In genomic region chr17:29707212-29707571, GRCh38 we compare ENCODE assay signal across 11 cellular contexts.
DNase-seq lines count a peak whose midpoint lies in the region; ATAC-seq and TF ChIP-seq lines count a peak whose summit lies in the region.
"Had no signal": no experiment of that assay in that cellular context is flagged by ENCODE, and none has a peak within 500 bp of the region (broad histone marks: within the 10 kb centered on the region; RNA-seq: fewer than 3 reads in every experiment).

No MANE protein-coding gene starts in this region.

- ATAC-seq in GM18511 (IDR thresholded peaks at IDR 0.05; ENCODE audit: unreplicated experiment) (peak; percentile 7), activated B cell treated with CpG ODN at 0.5 μM for 24 hours (ENCODE audit: low read depth) (no peak), HG02571 (IDR thresholded peaks at IDR 0.05; ENCODE audit: unreplicated experiment) (no peak)
- ATAC-seq in naive thymus-derived CD4-positive, alpha-beta T cell = no peak
- ATAC-seq: foreskin keratinocyte had no signal

- H3K27me3 ChIP-seq in naive thymus-derived CD4-positive, alpha-beta T cell (ENCODE audit: control insufficient read depth in 2 of 2, insufficient read depth in 2 of 2, low read length in 2 of 2) = no peaks in the 10 kb centered on the region
- H3K27me3 ChIP-seq: foreskin keratinocyte had no signal

- H3K27ac ChIP-seq in naive thymus-derived CD4-positive, alpha-beta T cell (ENCODE audit: low read depth, low read length) = peak overlapping the region; percentile 73
- H3K27ac ChIP-seq: foreskin keratinocyte had no signal

- no peaks in the 10 kb centered on the region for H3K9me3 ChIP-seq in naive thymus-derived CD4-positive, alpha-beta T cell (ENCODE audit: control insufficient read depth in 2 of 3, low read length in 3 of 3)

- peaks cover 0 to 9% (median 5%) of the 10 kb centered on the region in 3 experiments for H3K36me3 ChIP-seq in naive thymus-derived CD4-positive, alpha-beta T cell (ENCODE audit: control insufficient read depth in 2 of 3, insufficient read depth in 3 of 3, low read length in 3 of 3)

- H3K9me3 Mint-ChIP-seq in CD14-positive monocyte (peaks cover 0 to 2% (median 0%) of the 10 kb centered on the region in 7 donors), activated B cell treated with CpG ODN at 0.5 μM for 24 hours (no peaks in the 10 kb centered on the region)
- H3K9me3 Mint-ChIP-seq in naive thymus-derived CD4-positive, alpha-beta T cell = peaks cover 0 to 2% (median 0%) of the 10 kb centered on the region in 11 donors

- DNase-seq in CD14-positive monocyte (ENCODE audit: low spot score) (no peak), activated B cell treated with CpG ODN at 0.5 μM for 24 hours (no peak), iPS-NIHi7 (ENCODE audit: extremely low spot score) (no peak), DMS 273 treated with DMSO at 0.1 percent for 48 hours (lab: John Stamatoyannopoulos, UW) (no peak), NCI-H2029 (lab: John Stamatoyannopoulos, UW) (no peak)
- DNase-seq in naive thymus-derived CD4-positive, alpha-beta T cell = no peak
- DNase-seq: DMS53, foreskin keratinocyte, SHP77 treated with DMSO at 0.1 percent for 48 hours had no signal

- peaks cover 41 to 42% of the 10 kb centered on the region in 2 donors for H3K4me1 ChIP-seq in naive thymus-derived CD4-positive, alpha-beta T cell (ENCODE audit: control insufficient read depth in 2 of 2, insufficient read depth in 2 of 2, low read length in 2 of 2)

- H3K27me3 Mint-ChIP-seq in CD14-positive monocyte (ENCODE audit: low read depth in 3 of 3) = no peaks in the 10 kb centered on the region
- H3K27me3 Mint-ChIP-seq in activated B cell treated with CpG ODN at 0.5 μM for 24 hours = no peaks in the 10 kb centered on the region
- H3K27me3 Mint-ChIP-seq in naive thymus-derived CD4-positive, alpha-beta T cell = no peaks in the 10 kb centered on the region

- H3K27ac Mint-ChIP-seq in CD14-positive monocyte (peak overlapping the region; percentile 99 to 100 (median 100)), activated B cell treated with CpG ODN at 0.5 μM for 24 hours (peak overlapping the region; percentile 98)
- peak overlapping the region; percentile 86 to 99 (median 97) for H3K27ac Mint-ChIP-seq in naive thymus-derived CD4-positive, alpha-beta T cell

- POLR2A ChIA-PET in activated B cell treated with CpG ODN at 0.5 μM for 24 hours (lab: Charles Lee) = interaction anchor here (0.6 to 6.5 kb wide), 12 partner anchors 10 to 224 kb away, joined by 3 to 115 read pairs (median 6); no protein-coding TSS in a partner anchor
- POLR2A ChIA-PET in naive thymus-derived CD4-positive, alpha-beta T cell (lab: Charles Lee) = interaction anchor here (0.6 to 7.2 kb wide), 12 partner anchors 9 to 144 kb away, joined by 3 to 102 read pairs (median 4); no protein-coding TSS in a partner anchor

- H3K4me1 Mint-ChIP-seq in CD14-positive monocyte (peaks cover 77% of the 10 kb centered on the region), activated B cell treated with CpG ODN at 0.5 μM for 24 hours (peaks cover 84% of the 10 kb centered on the region)
- peaks cover 23 to 84% (median 67%) of the 10 kb centered on the region in 7 donors for H3K4me1 Mint-ChIP-seq in naive thymus-derived CD4-positive, alpha-beta T cell

- H3K36me3 Mint-ChIP-seq in CD14-positive monocyte (peaks cover 17 to 29% of the 10 kb centered on the region in 2 donors), activated B cell treated with CpG ODN at 0.5 μM for 24 hours (ENCODE audit: low read depth) (peaks cover 28% of the 10 kb centered on the region)
- H3K36me3 Mint-ChIP-seq in naive thymus-derived CD4-positive, alpha-beta T cell = peaks cover 4 to 20% (median 18%) of the 10 kb centered on the region in 5 donors

- intact Hi-C loops in CD14-positive monocyte (cut with micrococcal nuclease) = loop anchor here in 1 of 2 donors (2.0 kb wide), 1 partner anchor 16 kb away; no protein-coding TSS in a partner anchor
- intact Hi-C loops in activated B cell treated with CpG ODN at 0.5 μM for 24 hours (cut with micrococcal nuclease) = no loop called here
- intact Hi-C loops in naive thymus-derived CD4-positive, alpha-beta T cell (cut with micrococcal nuclease) = loop anchor here in 1 of 2 donors (2.0 to 5.0 kb wide), 2 partner anchors 14 to 35 kb away; no protein-coding TSS in a partner anchor

- CTCF ChIA-PET in activated B cell treated with CpG ODN at 0.5 μM for 24 hours (lab: Charles Lee) = interaction anchor here (0.7 to 0.9 kb wide), 2 partner anchors 54 to 72 kb away, joined by 3 read pairs; no protein-coding TSS in a partner anchor
- CTCF ChIA-PET in naive thymus-derived CD4-positive, alpha-beta T cell (lab: Charles Lee) = interaction anchor here (0.7 to 1.5 kb wide), 3 partner anchors 15 to 61 kb away, joined by 4 to 5 read pairs (median 4); no protein-coding TSS in a partner anchor

- no peak for TF ChIP-seq CTCF in CD14-positive monocyte (IDR thresholded peaks at IDR 0.05)
- TF ChIP-seq CTCF in activated B cell treated with CpG ODN at 0.5 μM for 24 hours (IDR thresholded peaks at IDR 0.05) = no peak

- H3K4me3 Mint-ChIP-seq in CD14-positive monocyte (peak overlapping the region in 1 of 2 donors; percentile 71), activated B cell treated with CpG ODN at 0.5 μM for 24 hours (peak overlapping the region; percentile 79)
- H3K4me3 Mint-ChIP-seq in naive thymus-derived CD4-positive, alpha-beta T cell = peak overlapping the region; percentile 72 to 91 (median 88)

- H3K4me3 ChIP-seq in naive thymus-derived CD4-positive, alpha-beta T cell (ENCODE audit: low read length) = peak overlapping the region; percentile 56
